20 cellular contexts compared by ENCODE assay signal in the genomic region with DNA sequence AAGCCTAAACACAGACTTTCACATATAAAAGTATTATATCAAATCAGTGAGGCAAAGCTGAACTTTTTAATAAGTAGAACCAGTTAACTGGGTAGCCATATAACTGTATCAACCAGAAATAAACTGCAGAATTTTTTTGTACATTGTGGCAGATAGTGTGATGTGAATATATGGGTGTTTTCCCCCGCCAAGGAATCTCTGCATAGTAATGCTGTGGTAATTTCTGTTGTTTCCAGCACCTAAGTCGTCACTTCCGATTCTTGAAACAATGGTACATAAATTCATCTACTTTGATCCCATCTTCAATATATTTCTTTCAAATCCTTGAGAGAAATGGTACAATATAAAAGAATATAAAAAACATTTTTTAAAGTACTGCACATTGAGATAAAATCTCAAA. TPM values are rescaled to one million over a fixed set of nuclear protein-coding genes. Genes with fewer than 3 reads are reported as not detected.
DNase-seq lines count a peak whose midpoint lies in the region; ATAC-seq, FAIRE-seq and TF ChIP-seq lines count a peak whose summit lies in the region.
"Had no signal": no experiment of that assay in that cellular context is flagged by ENCODE, and none has a peak within 500 bp of the region (broad histone marks: within the 10 kb centered on the region; RNA-seq: fewer than 3 reads in every experiment).

No MANE protein-coding gene starts in this region.

- H3K27ac Mint-ChIP-seq in activated T-helper 17 cell treated with anti-CD3 and anti-CD28 coated beads, Interleukin-2, amount 50 U/mL, for 72 hours = no peak overlapping the region
- H3K27ac Mint-ChIP-seq: CD14-positive monocyte, H9 had no signal

- no peaks in the 10 kb centered on the region for H3K27me3 Mint-ChIP-seq in activated T-helper 17 cell treated with anti-CD3 and anti-CD28 coated beads, Interleukin-2, amount 50 U/mL, for 72 hours

- DNase-seq in GM06990 (ENCODE audit: extremely low read depth, insufficient read length) = peak; percentile 26
- no peak for DNase-seq in H54 (ENCODE audit: insufficient read length, low spot score)
- DNase-seq in uterus = no peak
- no peak for DNase-seq in cerebellar nuclear complex (lab: John Stamatoyannopoulos, UW)
- DNase-seq in iPS-NIHi7 (ENCODE audit: extremely low spot score) = no peak
- DNase-seq: DMS53, H9, KG1, MG63, NCI-H1105, NCI-H1694 treated with DMSO at 0.1 percent for 48 hours, NCI-H69, Right ventricle myocardium superior, SK-N-SH, T-helper 1 cell had no signal

- no peaks in the 10 kb centered on the region for H3K9me3 Mint-ChIP-seq in activated T-helper 17 cell treated with anti-CD3 and anti-CD28 coated beads, Interleukin-2, amount 50 U/mL, for 72 hours
- H3K9me3 Mint-ChIP-seq: CD14-positive monocyte, H9 had no signal

- H3K36me3 Mint-ChIP-seq in activated T-helper 17 cell treated with anti-CD3 and anti-CD28 coated beads, Interleukin-2, amount 50 U/mL, for 72 hours (ENCODE audit: low read depth) = peaks cover 18% of the 10 kb centered on the region

- no peak for FAIRE-seq in H54 (lab: Jason Lieb, UNC)
- FAIRE-seq: A549 had no signal

- H3K4me1 Mint-ChIP-seq in activated T-helper 17 cell treated with anti-CD3 and anti-CD28 coated beads, Interleukin-2, amount 50 U/mL, for 72 hours = no peaks in the 10 kb centered on the region
- H3K4me1 Mint-ChIP-seq: H9 had no signal

- H3K4me3 ChIP-seq in GM06990 (replicated peaks; ENCODE audit: low read depth, low read length) (no peak overlapping the region), uterus (no peak overlapping the region)
- H3K4me3 ChIP-seq: A549, MG63 had no signal

- TF ChIP-seq CTCF in GM06990 (IDR thresholded peaks at IDR 0.05; ENCODE audit: insufficient read depth, low read length, poor library complexity, severe bottlenecking) (no peak), uterus (IDR thresholded peaks at IDR 0.05) (no peak)

- H3K27ac ChIP-seq in uterus = no peak overlapping the region
- H3K27ac ChIP-seq: A549 had no signal

- no peak overlapping the region for H3K4me3 Mint-ChIP-seq in activated T-helper 17 cell treated with anti-CD3 and anti-CD28 coated beads, Interleukin-2, amount 50 U/mL, for 72 hours
- H3K4me3 Mint-ChIP-seq: CD14-positive monocyte, H9 had no signal

- H3K27me3 ChIP-seq in GM06990 (replicated peaks; ENCODE audit: control insufficient read depth, insufficient read depth, low read length) = no peaks in the 10 kb centered on the region
- no peaks in the 10 kb centered on the region for H3K27me3 ChIP-seq in uterus
- H3K27me3 ChIP-seq: MG63 had no signal

- no peaks in the 10 kb centered on the region for H3K9me3 ChIP-seq in uterus
- H3K9me3 ChIP-seq: A549, MG63, SK-N-SH had no signal

- no peak for TF ChIP-seq POLR2A in H54 (IDR thresholded peaks at IDR 0.05; ENCODE audit: low read depth, low read length)
- no peak for TF ChIP-seq POLR2A in uterus (IDR thresholded peaks at IDR 0.05)

- H3K36me3 ChIP-seq in GM06990 (ENCODE audit: control insufficient read depth, insufficient read depth, low read length) (no peaks in the 10 kb centered on the region; the same call in 1 of the 2 replicates), uterus (no peaks in the 10 kb centered on the region)
- H3K36me3 ChIP-seq: MG63 had no signal

- no peaks in the 10 kb centered on the region for H3K4me1 ChIP-seq in uterus

- ATAC-seq in GM18858 (IDR thresholded peaks at IDR 0.05; ENCODE audit: unreplicated experiment) = peak; percentile 39
- peak; percentile 69 for ATAC-seq in HG02885 (IDR thresholded peaks at IDR 0.05; ENCODE audit: poor library complexity, unreplicated experiment)
- ATAC-seq in activated T-helper 17 cell treated with anti-CD3 and anti-CD28 coated beads, Interleukin-2, amount 50 U/mL, for 72 hours (replicated peaks) = peak; percentile 85
- ATAC-seq: A549 had no signal

- intact Hi-C loops in uterus (cut with DNase I; ENCODE audit: low total_unique reads) = no loop called here

RNA-seq across cellular contexts. Expression of a gene that starts 39.6 kb away (rescaled TPM):
- total RNA-seq in activated T-helper 17 cell treated with anti-CD3 and anti-CD28 coated beads, Interleukin-2, amount 50 U/mL, for 72 hours = 10 to 100 TPM; 14.3 to 21.1 TPM
- 10 to 100 TPM in 3 of 4 donors, 1 to 10 TPM in 1; 9.2 to 39.9 (median 19.6) TPM for total RNA-seq in uterus
